ENCODE assay signal across 8 cellular contexts in genomic region chr14:66508547-66508845, GRCh38. TPM values are rescaled to one million over a fixed set of nuclear protein-coding genes. Genes with fewer than 3 reads are reported as not detected.
A peak's percentile ranks its signal among the peaks of the same experiment; 100 is the strongest.
DNase-seq lines count a peak whose midpoint lies in the region; ATAC-seq, FAIRE-seq and TF ChIP-seq lines count a peak whose summit lies in the region.

No MANE protein-coding gene starts in this region.

- peak; percentile 1 for ATAC-seq in GM19372 (IDR thresholded peaks at IDR 0.05; ENCODE audit: low read depth, unreplicated experiment)
- no peak for ATAC-seq in HG03565 (IDR thresholded peaks at IDR 0.05; ENCODE audit: unreplicated experiment)
- no peak for ATAC-seq in GM19035 (IDR thresholded peaks at IDR 0.05; ENCODE audit: unreplicated experiment)

- no peak overlapping the region for H3K27ac ChIP-seq in SJSA1
- peak overlapping the region; percentile 91 for H3K27ac ChIP-seq in skeletal muscle tissue (ENCODE audit: low read depth, low read length)

- TF ChIP-seq CTCF in fibroblast of the aortic adventitia (IDR thresholded peaks at IDR 0.05; ENCODE audit: insufficient read depth, low read length) = no peak

- H3K36me3 ChIP-seq in SJSA1 (no peaks in the 10 kb centered on the region), skeletal muscle tissue (ENCODE audit: control insufficient read depth in 3 of 3, insufficient read depth in 3 of 3, low read length in 3 of 3) (no peaks in the 10 kb centered on the region)

- no peak for FAIRE-seq in HTR-8/SVneo (lab: Jason Lieb, UNC)

- H3K9ac ChIP-seq in skeletal muscle tissue (ENCODE audit: low read depth in 1 of 3, low read length in 3 of 3) = peak overlapping the region; percentile 90 to 97 (median 92)

- H3K27me3 ChIP-seq in SJSA1 (replicated peaks) (peaks cover 26% of the 10 kb centered on the region), skeletal muscle tissue (ENCODE audit: control insufficient read depth in 3 of 3, insufficient read depth in 3 of 3, low read length in 3 of 3) (no peaks in the 10 kb centered on the region)

- DNase-seq in SJSA1 (ENCODE audit: low read depth in 1 of 2, low spot score in 2 of 2) (peak in 1 of 2 experiments; percentile 6), fibroblast of the aortic adventitia (ENCODE audit: low read depth) (no peak), HTR-8/SVneo (ENCODE audit: insufficient read length, low spot score) (no peak), HK-2 (ENCODE audit: unreplicated experiment) (no peak)

- no peaks in the 10 kb centered on the region for H3K9me3 ChIP-seq in SJSA1 (replicated peaks)
- no peaks in the 10 kb centered on the region for H3K9me3 ChIP-seq in skeletal muscle tissue (ENCODE audit: control insufficient read depth in 3 of 3, low read length in 3 of 3)

- H3K4me1 ChIP-seq in SJSA1 (replicated peaks) (peaks cover 16% of the 10 kb centered on the region), skeletal muscle tissue (ENCODE audit: control insufficient read depth in 3 of 3, insufficient read depth in 3 of 3, low read length in 3 of 3) (peaks cover 12 to 30% (median 18%) of the 10 kb centered on the region in 3 donors)

- H3K4me3 ChIP-seq in SJSA1 (peak overlapping the region; percentile 43), fibroblast of the aortic adventitia (ENCODE audit: low read depth, low read length) (peak overlapping the region; percentile 96), skeletal muscle tissue (ENCODE audit: low read length in 3 of 3) (peak overlapping the region; percentile 97 to 98 (median 97))

RNA-seq across cellular contexts. Expression of gene GPHN, which starts 0.5 kb away (rescaled TPM):
- total RNA-seq in SJSA1 (2014; rRNA removed; shearing (Covaris generic)) = 0.13 and 2.2 TPM in 2 replicates
- total RNA-seq in fibroblast of the aortic adventitia (ENCODE audit: low replicate concordance) (6.5 and 18.8 TPM in 2 replicates), skeletal muscle tissue (9.4 TPM)

RNA-seq across cellular contexts. Expression of gene CCDC196, which starts 22.3 kb away (rescaled TPM):
- total RNA-seq in SJSA1 (2014; rRNA removed; shearing (Covaris generic)) = not detected in 2 replicates
- total RNA-seq in fibroblast of the aortic adventitia (ENCODE audit: low replicate concordance) (not detected in 2 replicates), skeletal muscle tissue (not detected)

Comparison
In these comparisons a context has a peak if more than half of its experiments do, and no peak if none do; other contexts are left out.
1. H3K4me3 ChIP-seq: peak in every context shown above with its lines; median percentile 97 in skeletal muscle tissue; 96 in fibroblast of the aortic adventitia; 43 in SJSA1.